9 cellular contexts compared by ENCODE assay signal in genomic region chr1:40258445-40258769, GRCh38. TPM values are rescaled to one million over a fixed set of nuclear protein-coding genes. Genes with fewer than 3 reads are reported as not detected.
DNase-seq lines count a peak whose midpoint lies in the region; ATAC-seq and TF ChIP-seq lines count a peak whose summit lies in the region.
"Had no signal": no experiment of that assay in that cellular context is flagged by ENCODE, and none has a peak within 500 bp of the region (broad histone marks: within the 10 kb centered on the region; RNA-seq: fewer than 3 reads in every experiment).

No MANE protein-coding gene starts in this region.

- peak overlapping the region; percentile 97 for H3K27ac Mint-ChIP-seq in Calu3 (ENCODE audit: unreplicated experiment)
- H3K27ac Mint-ChIP-seq in natural killer cell treated with Interleukin-12 subunit alpha and Interleukin-12 subunit beta and Interleukin-15 and Interleukin-18, amount 100 ng/mL, for 72 hours: peak overlapping the region; percentile 99

- DNase-seq in Calu3 (no peak), MV-4-11 (lab: John Stamatoyannopoulos, UW) (peak; percentile 25), dermis blood vessel endothelial cell (peak; percentile 53), KG1 (lab: John Stamatoyannopoulos, UW) (no peak), NCI-H446 (lab: John Stamatoyannopoulos, UW) (no peak), HK-2 (ENCODE audit: unreplicated experiment) (no peak)
- no peak for DNase-seq in natural killer cell treated with Interleukin-12 subunit alpha and Interleukin-12 subunit beta and Interleukin-15 and Interleukin-18, amount 100 ng/mL, for 72 hours (ENCODE audit: low spot score)
- DNase-seq in stimulated activated CD4-positive, alpha-beta T cell treated with anti-CD3 and anti-CD28 coated beads, Interleukin-2, amount 100 ng/mL, for 24 hours: no peak

- no peak for ATAC-seq in natural killer cell treated with Interleukin-12 subunit alpha and Interleukin-12 subunit beta and Interleukin-15 and Interleukin-18, amount 100 ng/mL, for 72 hours

- H3K4me3 Mint-ChIP-seq in Calu3 (ENCODE audit: low read depth, unreplicated experiment): peak overlapping the region; percentile 93
- peak overlapping the region; percentile 97 for H3K4me3 Mint-ChIP-seq in natural killer cell treated with Interleukin-12 subunit alpha and Interleukin-12 subunit beta and Interleukin-15 and Interleukin-18, amount 100 ng/mL, for 72 hours

- H3K27me3 Mint-ChIP-seq in Calu3 (ENCODE audit: unreplicated experiment): no peaks in the 10 kb centered on the region
- H3K27me3 Mint-ChIP-seq in natural killer cell treated with Interleukin-12 subunit alpha and Interleukin-12 subunit beta and Interleukin-15 and Interleukin-18, amount 100 ng/mL, for 72 hours: no peaks in the 10 kb centered on the region

- CTCF ChIA-PET in Calu3 (lab: Charles Lee): interaction anchor here (1.0 kb wide), 1 partner anchor 56 kb away, joined by 5 read pairs; no protein-coding TSS in a partner anchor

- peaks cover 35% of the 10 kb centered on the region for H3K36me3 Mint-ChIP-seq in Calu3 (ENCODE audit: insufficient read depth, unreplicated experiment)
- H3K36me3 Mint-ChIP-seq in natural killer cell treated with Interleukin-12 subunit alpha and Interleukin-12 subunit beta and Interleukin-15 and Interleukin-18, amount 100 ng/mL, for 72 hours: peaks cover 31% of the 10 kb centered on the region

- intact Hi-C loops in Calu3 (cut with micrococcal nuclease; ENCODE audit: unreplicated experiment): no loop called here

- TF ChIP-seq CTCF in Calu3 (IDR thresholded peaks at IDR 0.05; ENCODE audit: unreplicated experiment): no peak

- peaks cover 15% of the 10 kb centered on the region for H3K4me1 Mint-ChIP-seq in Calu3 (ENCODE audit: low read depth, unreplicated experiment)
- H3K4me1 Mint-ChIP-seq in natural killer cell treated with Interleukin-12 subunit alpha and Interleukin-12 subunit beta and Interleukin-15 and Interleukin-18, amount 100 ng/mL, for 72 hours (ENCODE audit: low read depth in 2 of 2): peaks cover 24% of the 10 kb centered on the region in 2 donors

- no peaks in the 10 kb centered on the region for H3K9me3 Mint-ChIP-seq in Calu3 (ENCODE audit: low read depth, unreplicated experiment)
- no peaks in the 10 kb centered on the region for H3K9me3 Mint-ChIP-seq in natural killer cell treated with Interleukin-12 subunit alpha and Interleukin-12 subunit beta and Interleukin-15 and Interleukin-18, amount 100 ng/mL, for 72 hours

- TSS peak; percentile 47 for BruUV-seq in Calu3 (replicated peaks; lab: Mats Ljungman, UMichigan)

RNA-seq across cellular contexts. Expression of gene ZMPSTE24, which starts 0.4 kb away (rescaled TPM):
- total RNA-seq in Calu3 (2022) (60.1 and 62.0 TPM in 2 replicates), dermis blood vessel endothelial cell (80.4 and 85.3 TPM in 2 replicates)
- total RNA-seq in natural killer cell treated with Interleukin-12 subunit alpha and Interleukin-12 subunit beta and Interleukin-15 and Interleukin-18, amount 100 ng/mL, for 72 hours: 10 to 100 TPM; 36.9 to 38.5 TPM

RNA-seq across cellular contexts. Expression of gene TMCO2, which starts 10.7 kb away (rescaled TPM):
- total RNA-seq in Calu3 (2022) (not detected in 2 replicates), dermis blood vessel endothelial cell (not detected in 2 replicates)
- not detected for total RNA-seq in natural killer cell treated with Interleukin-12 subunit alpha and Interleukin-12 subunit beta and Interleukin-15 and Interleukin-18, amount 100 ng/mL, for 72 hours
- total RNA-seq: NCI-H460 had no signal

RNA-seq across cellular contexts. Expression of gene COL9A2, which starts 58.7 kb away (rescaled TPM):
- 3.0 and 3.2 TPM in 2 replicates for total RNA-seq in Calu3 (2022)
- 0.60 and 1.2 TPM in 2 replicates for total RNA-seq in dermis blood vessel endothelial cell
- 1 to 10 TPM; 5.4 to 7.3 TPM for total RNA-seq in natural killer cell treated with Interleukin-12 subunit alpha and Interleukin-12 subunit beta and Interleukin-15 and Interleukin-18, amount 100 ng/mL, for 72 hours

Comparison
In these comparisons a context has a peak if more than half of its experiments do, and no peak if none do; other contexts are left out.
1. DNase-seq: peak in MV-4-11 (single experiment) and dermis blood vessel endothelial cell (single experiment); none in Calu3 (single experiment), natural killer cell treated with Interleukin-12 subunit alpha and Interleukin-12 subunit beta and Interleukin-15 and Interleukin-18, amount 100 ng/mL, for 72 hours (single experiment), KG1 (single experiment), stimulated activated CD4-positive, alpha-beta T cell treated with anti-CD3 and anti-CD28 coated beads, Interleukin-2, amount 100 ng/mL, for 24 hours (0 of 2), NCI-H446 (0 of 2) and HK-2 (single experiment).